In the genomic region with DNA sequence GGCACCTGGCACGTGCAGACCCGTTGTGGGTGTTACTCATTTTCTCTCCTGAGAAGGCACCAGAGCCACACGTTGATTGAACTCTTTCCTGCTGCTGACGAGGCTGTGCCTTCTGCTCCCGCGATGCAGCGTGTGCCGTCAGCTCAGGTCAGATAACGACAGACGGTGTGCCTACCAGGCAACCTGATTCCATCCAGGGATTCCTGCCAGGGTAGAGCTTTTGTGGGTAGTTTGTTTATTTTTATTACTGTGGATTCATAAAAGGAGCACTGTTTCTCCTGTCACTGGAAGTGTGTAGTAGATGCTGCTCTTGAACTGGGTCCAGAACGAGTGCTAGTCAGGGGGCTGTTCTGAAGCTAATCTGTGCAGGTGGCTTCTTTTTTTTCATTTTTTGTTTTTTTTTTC, we compare ENCODE assay signal across 1 cellular context.
TF ChIP-seq lines count a peak whose summit lies in the region.

No MANE protein-coding gene starts in this region.

TF ChIP-seq in HepG2, 621 proteins besides CTCF, POLR2A, EP300 and RAD21:
- TF ChIP-seq ZNF777 (CRISPR knock-in tag; IDR thresholded peaks at IDR 0.05) (no peak), RBM22 (optimal IDR thresholded peaks at IDR 0.05; ENCODE audit: low read length) (peak; percentile 46)
- TF ChIP-seq, protein P1, sequence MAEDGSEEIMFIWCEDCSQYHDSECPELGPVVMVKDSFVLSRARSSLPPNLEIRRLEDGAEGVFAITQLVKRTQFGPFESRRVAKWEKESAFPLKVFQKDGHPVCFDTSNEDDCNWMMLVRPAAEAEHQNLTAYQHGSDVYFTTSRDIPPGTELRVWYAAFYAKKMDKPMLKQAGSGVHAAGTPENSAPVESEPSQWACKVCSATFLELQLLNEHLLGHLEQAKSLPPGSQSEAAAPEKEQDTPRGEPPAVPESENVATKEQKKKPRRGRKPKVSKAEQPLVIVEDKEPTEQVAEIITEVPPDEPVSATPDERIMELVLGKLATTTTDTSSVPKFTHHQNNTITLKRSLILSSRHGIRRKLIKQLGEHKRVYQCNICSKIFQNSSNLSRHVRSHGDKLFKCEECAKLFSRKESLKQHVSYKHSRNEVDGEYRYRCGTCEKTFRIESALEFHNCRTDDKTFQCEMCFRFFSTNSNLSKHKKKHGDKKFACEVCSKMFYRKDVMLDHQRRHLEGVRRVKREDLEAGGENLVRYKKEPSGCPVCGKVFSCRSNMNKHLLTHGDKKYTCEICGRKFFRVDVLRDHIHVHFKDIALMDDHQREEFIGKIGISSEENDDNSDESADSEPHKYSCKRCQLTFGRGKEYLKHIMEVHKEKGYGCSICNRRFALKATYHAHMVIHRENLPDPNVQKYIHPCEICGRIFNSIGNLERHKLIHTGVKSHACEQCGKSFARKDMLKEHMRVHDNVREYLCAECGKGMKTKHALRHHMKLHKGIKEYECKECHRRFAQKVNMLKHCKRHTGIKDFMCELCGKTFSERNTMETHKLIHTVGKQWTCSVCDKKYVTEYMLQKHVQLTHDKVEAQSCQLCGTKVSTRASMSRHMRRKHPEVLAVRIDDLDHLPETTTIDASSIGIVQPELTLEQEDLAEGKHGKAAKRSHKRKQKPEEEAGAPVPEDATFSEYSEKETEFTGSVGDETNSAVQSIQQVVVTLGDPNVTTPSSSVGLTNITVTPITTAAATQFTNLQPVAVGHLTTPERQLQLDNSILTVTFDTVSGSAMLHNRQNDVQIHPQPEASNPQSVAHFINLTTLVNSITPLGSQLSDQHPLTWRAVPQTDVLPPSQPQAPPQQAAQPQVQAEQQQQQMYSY (CRISPR knock-in tag; IDR thresholded peaks at IDR 0.05): no peak
TF ChIP-seq in HepG2: peak in this region for 1.
